8 cellular contexts compared by ENCODE assay signal in the genomic region with DNA sequence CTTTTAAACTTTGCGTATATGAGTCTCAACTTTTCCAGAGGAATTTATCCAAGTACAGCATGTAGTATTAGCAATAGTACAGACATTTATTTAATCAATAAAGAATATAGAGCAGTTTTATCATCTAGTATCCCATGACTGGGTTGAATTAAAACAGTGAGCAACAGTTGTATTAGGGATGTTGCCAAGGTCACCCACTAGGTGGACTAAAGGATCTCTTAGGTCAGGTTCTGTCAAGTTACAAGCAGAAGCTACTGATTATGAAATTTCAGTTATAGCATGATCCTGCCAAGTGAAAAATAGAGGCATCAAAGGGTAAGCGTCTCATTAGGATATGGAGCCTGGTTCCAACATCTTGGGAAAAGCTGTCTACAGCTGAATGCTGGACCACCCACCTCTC. TPM values are rescaled to one million over a fixed set of nuclear protein-coding genes. Genes with fewer than 3 reads are reported as not detected.
DNase-seq lines count a peak whose midpoint lies in the region; ATAC-seq and TF ChIP-seq lines count a peak whose summit lies in the region.

No MANE protein-coding gene starts in this region.

- H3K9me3 ChIP-seq in mammary epithelial cell (replicated peaks; ENCODE audit: insufficient read depth, low read length) (no peaks in the 10 kb centered on the region), osteoblast (ENCODE audit: low read depth, low read length) (no peaks in the 10 kb centered on the region), psoas muscle (no peaks in the 10 kb centered on the region)

- H3K36me3 ChIP-seq in mammary epithelial cell (ENCODE audit: insufficient read depth, low read length) (no peaks in the 10 kb centered on the region), osteoblast (ENCODE audit: insufficient read depth, low read length) (no peaks in the 10 kb centered on the region), psoas muscle (ENCODE audit: insufficient read depth in 1 of 2, low read depth in 1 of 2) (no peaks in the 10 kb centered on the region)

- DNase-seq in NCI-H1105 treated with DMSO at 0.1 percent for 48 hours (lab: John Stamatoyannopoulos, UW) (peak; percentile 8), NCI-H1105 (lab: John Stamatoyannopoulos, UW) (no peak), NAMALWA (ENCODE audit: low spot score) (peak; percentile 37), mammary epithelial cell (peak; percentile 59), osteoblast (ENCODE audit: insufficient read length, low spot score, missing footprints) (no peak), psoas muscle (no peak), NCI-H1436 treated with DMSO at 0.1 percent for 48 hours (lab: John Stamatoyannopoulos, UW) (no peak)

- H3K4me2 ChIP-seq in mammary epithelial cell (ENCODE audit: insufficient read depth, low read depth, low read length) (no peak overlapping the region), osteoblast (ENCODE audit: insufficient read depth, low read length) (no peak overlapping the region)

- CTCF ChIA-PET in mammary epithelial cell (lab: Charles Lee; ENCODE audit: low non-redundant PET) = interaction anchor here (0.6 to 1.4 kb wide), 5 partner anchors 22 to 187 kb away, joined by 3 to 6 read pairs (median 4); no protein-coding TSS in a partner anchor

- BruUV-seq in mammary epithelial cell (replicated peaks; lab: Mats Ljungman, UMichigan) = no TSS peak

- in situ Hi-C loops in mammary epithelial cell (cut with MboI; ENCODE audit: low sequenced_read_pairs in 2 of 2) = loop anchor here (5.0 to 10.0 kb wide), 2 partner anchors 89 to 181 kb away; no protein-coding TSS in a partner anchor

- no peak overlapping the region for H3K9ac ChIP-seq in mammary epithelial cell (ENCODE audit: insufficient read depth, low read length)

- H3K27me3 ChIP-seq in mammary epithelial cell (ENCODE audit: insufficient read depth, low read length) (no peaks in the 10 kb centered on the region), osteoblast (ENCODE audit: insufficient read depth, low read length) (no peaks in the 10 kb centered on the region), psoas muscle (ENCODE audit: insufficient read depth in 3 of 3, low read length in 2 of 3) (peaks cover 0 to 12% (median 10%) of the 10 kb centered on the region in 3 donors)

- H2AFZ ChIP-seq in mammary epithelial cell (ENCODE audit: low read depth, low read length) (no peak overlapping the region), osteoblast (ENCODE audit: low read length) (no peak overlapping the region)

- intact Hi-C loops in mammary epithelial cell (cut with micrococcal nuclease) = loop anchor here (1.0 to 10.0 kb wide), 5 partner anchors 88 to 531 kb away; partner anchors contain the start of gene SDC1
- intact Hi-C loops in psoas muscle (cut with DNase I) = no loop called here

- H3K79me2 ChIP-seq in mammary epithelial cell (ENCODE audit: insufficient read depth, low read length) (no peaks in the 10 kb centered on the region), osteoblast (ENCODE audit: insufficient read depth, low read length) (no peaks in the 10 kb centered on the region)

- H4K20me1 ChIP-seq in mammary epithelial cell (ENCODE audit: insufficient read depth, low read length) = no peaks in the 10 kb centered on the region
- H4K20me1 ChIP-seq in osteoblast (ENCODE audit: insufficient read depth, low read length) = no peaks in the 10 kb centered on the region

- peak; percentile 51 to 68 for TF ChIP-seq CTCF in mammary epithelial cell (conservative IDR thresholded peaks at IDR 0.05 in 1 of 2, IDR thresholded peaks at IDR 0.05 in 1 of 2; ENCODE audit: extremely low read depth in 1 of 2, insufficient read depth in 1 of 2, low read depth in 1 of 2, low read length in 2 of 2)
- TF ChIP-seq CTCF in osteoblast (IDR thresholded peaks at IDR 0.05; ENCODE audit: extremely low read depth, low read depth, low read length) = peak; percentile 50
- TF ChIP-seq CTCF in psoas muscle (IDR thresholded peaks at IDR 0.05) = no peak

- ATAC-seq in psoas muscle (no peak), HG03280 (IDR thresholded peaks at IDR 0.05; ENCODE audit: unreplicated experiment) (no peak)

- WGBS in mammary epithelial cell (ENCODE audit: low coverage, missing lambda C conversion rate) = 53% methylated on average over 2 of the region's 2 CpGs
- WGBS in psoas muscle, 3 donors = 86 to 95% (median 91%) methylated on average over 2 of the region's 2 CpGs

- peaks cover 9% of the 10 kb centered on the region for H3K4me1 ChIP-seq in mammary epithelial cell (ENCODE audit: insufficient read depth, low read length)
- H3K4me1 ChIP-seq in osteoblast (ENCODE audit: insufficient read depth, low read length) = no peaks in the 10 kb centered on the region
- H3K4me1 ChIP-seq in psoas muscle = no peaks in the 10 kb centered on the region

- dilution Hi-C loops in mammary epithelial cell (cut with HindIII; ENCODE audit: low sequenced_read_pairs) = no loop called here

- no peak overlapping the region for H3K4me3 ChIP-seq in mammary epithelial cell (replicated peaks in 1 of 3; ENCODE audit: insufficient read depth in 1 of 3, low read depth in 2 of 3, low read length in 3 of 3)
- no peak overlapping the region for H3K4me3 ChIP-seq in osteoblast (ENCODE audit: insufficient read depth, low read length)
- no peak overlapping the region for H3K4me3 ChIP-seq in psoas muscle

- no peak overlapping the region for H3K27ac ChIP-seq in mammary epithelial cell (ENCODE audit: insufficient read depth, low read depth, low read length)
- H3K27ac ChIP-seq in osteoblast (ENCODE audit: low read depth, low read length) = no peak overlapping the region
- H3K27ac ChIP-seq in psoas muscle = no peak overlapping the region

RNA-seq across cellular contexts. Expression of gene LAPTM4A, which starts 52.1 kb away (rescaled TPM):
- total RNA-seq in mammary epithelial cell (100 to 1,000 TPM; 160 to 162 TPM), osteoblast (249 and 275 TPM in 2 replicates), psoas muscle (10 to 100 TPM; 68.2 to 78.8 (median 70.5) TPM)
- polyA plus RNA-seq in mammary epithelial cell (223 TPM), psoas muscle (100 to 1,000 TPM in 2 of 3 donors, 10 to 100 TPM in 1; 88.7 to 124 (median 104) TPM)
- polyA minus RNA-seq in mammary epithelial cell = 181 TPM

Comparison
In these comparisons a context has a peak if more than half of its experiments do, and no peak if none do; other contexts are left out.
1. DNase-seq: peak in NCI-H1105 treated with DMSO at 0.1 percent for 48 hours (single experiment), NAMALWA (single experiment) and mammary epithelial cell (single experiment); none in NCI-H1105 (single experiment), osteoblast (single experiment), psoas muscle (0 of 2) and NCI-H1436 treated with DMSO at 0.1 percent for 48 hours (single experiment).